ENCODE assay signal across 8 cellular contexts in genomic region chr2:201450910-201451329, GRCh38. TPM values are rescaled to one million over a fixed set of nuclear protein-coding genes. Genes with fewer than 3 reads are reported as not detected.
DNase-seq lines count a peak whose midpoint lies in the region; ATAC-seq lines count a peak whose summit lies in the region.

No MANE protein-coding gene starts in this region.

- H3K4me1 Mint-ChIP-seq in activated naive CD8-positive, alpha-beta T cell treated with anti-CD3 and anti-CD28 coated beads for 36 hours, result peaks cover 50% of the 10 kb centered on the region
- H3K4me1 Mint-ChIP-seq in stimulated activated effector memory CD8-positive, alpha-beta T cell treated with anti-CD3 and anti-CD28 coated beads, Interleukin-12 subunit alpha, Interleukin-12 subunit beta, amount 100 ng/mL, for 72 hours, result peaks cover 37% of the 10 kb centered on the region

- H3K36me3 Mint-ChIP-seq in activated naive CD8-positive, alpha-beta T cell treated with anti-CD3 and anti-CD28 coated beads for 36 hours, result peaks cover 19% of the 10 kb centered on the region
- peaks cover 12% of the 10 kb centered on the region for H3K36me3 Mint-ChIP-seq in stimulated activated effector memory CD8-positive, alpha-beta T cell treated with anti-CD3 and anti-CD28 coated beads, Interleukin-12 subunit alpha, Interleukin-12 subunit beta, amount 100 ng/mL, for 72 hours

- peak overlapping the region; percentile 95 for H3K27ac Mint-ChIP-seq in activated naive CD8-positive, alpha-beta T cell treated with anti-CD3 and anti-CD28 coated beads for 36 hours
- peak overlapping the region; percentile 93 for H3K27ac Mint-ChIP-seq in stimulated activated effector memory CD8-positive, alpha-beta T cell treated with anti-CD3 and anti-CD28 coated beads, Interleukin-12 subunit alpha, Interleukin-12 subunit beta, amount 100 ng/mL, for 72 hours

- peak overlapping the region; percentile 92 for H3K4me3 Mint-ChIP-seq in activated naive CD8-positive, alpha-beta T cell treated with anti-CD3 and anti-CD28 coated beads for 36 hours
- peak overlapping the region; percentile 96 for H3K4me3 Mint-ChIP-seq in stimulated activated effector memory CD8-positive, alpha-beta T cell treated with anti-CD3 and anti-CD28 coated beads, Interleukin-12 subunit alpha, Interleukin-12 subunit beta, amount 100 ng/mL, for 72 hours

- peak; percentile 18 for DNase-seq in HuH-7 (ENCODE audit: low spot score)
- DNase-seq in activated naive CD8-positive, alpha-beta T cell treated with anti-CD3 and anti-CD28 coated beads for 36 hours, result no peak
- no peak for DNase-seq in stimulated activated effector memory CD8-positive, alpha-beta T cell treated with anti-CD3 and anti-CD28 coated beads, Interleukin-12 subunit alpha, Interleukin-12 subunit beta, amount 100 ng/mL, for 72 hours (ENCODE audit: low spot score in 2 of 2)
- no peak for DNase-seq in DMS153 (lab: John Stamatoyannopoulos, UW)
- DNase-seq in NCI-H2029 treated with DMSO at 0.1 percent for 48 hours (lab: John Stamatoyannopoulos, UW), result no peak

- peak overlapping the region; percentile 78 for H3K4me3 ChIP-seq in BLaER1
- H3K4me3 ChIP-seq in iPS-11a (ENCODE audit: low read depth, low read length), result peak overlapping the region; percentile 93

- H3K36me3 ChIP-seq in BLaER1, result no peaks in the 10 kb centered on the region

- H3K9ac ChIP-seq in BLaER1, result peak overlapping the region; percentile 81

- no peaks in the 10 kb centered on the region for H3K9me3 ChIP-seq in BLaER1

- peak overlapping the region; percentile 72 for H3K27ac ChIP-seq in BLaER1

- H3K4me2 ChIP-seq in BLaER1, result peak overlapping the region; percentile 85

- no peaks in the 10 kb centered on the region for H3K27me3 Mint-ChIP-seq in activated naive CD8-positive, alpha-beta T cell treated with anti-CD3 and anti-CD28 coated beads for 36 hours

- no peaks in the 10 kb centered on the region for H3K27me3 ChIP-seq in BLaER1

- H3K9me3 Mint-ChIP-seq in activated naive CD8-positive, alpha-beta T cell treated with anti-CD3 and anti-CD28 coated beads for 36 hours, result no peaks in the 10 kb centered on the region
- H3K9me3 Mint-ChIP-seq in stimulated activated effector memory CD8-positive, alpha-beta T cell treated with anti-CD3 and anti-CD28 coated beads, Interleukin-12 subunit alpha, Interleukin-12 subunit beta, amount 100 ng/mL, for 72 hours, result no peaks in the 10 kb centered on the region

- H4K20me1 ChIP-seq in BLaER1, result no peaks in the 10 kb centered on the region

- ATAC-seq in GM19372 (IDR thresholded peaks at IDR 0.05; ENCODE audit: low read depth, unreplicated experiment), result peak; percentile 20
- peak; percentile 31 for ATAC-seq in stimulated activated effector memory CD8-positive, alpha-beta T cell treated with anti-CD3 and anti-CD28 coated beads, Interleukin-12 subunit alpha, Interleukin-12 subunit beta, amount 100 ng/mL, for 72 hours

- H3K4me1 ChIP-seq in BLaER1, result peaks cover 38% of the 10 kb centered on the region

RNA-seq across cellular contexts. Expression of gene TRAK2, which starts 0.3 kb away (rescaled TPM):
- 10 to 100 TPM; 21.2 to 24.6 TPM for total RNA-seq in activated naive CD8-positive, alpha-beta T cell treated with anti-CD3 and anti-CD28 coated beads for 36 hours

RNA-seq across cellular contexts. Expression of gene STRADB, which starts 0.6 kb away (rescaled TPM):
- 10 to 100 TPM; 22.4 to 23.2 TPM for total RNA-seq in activated naive CD8-positive, alpha-beta T cell treated with anti-CD3 and anti-CD28 coated beads for 36 hours
